14 cellular contexts compared by ENCODE assay signal in the genomic region with DNA sequence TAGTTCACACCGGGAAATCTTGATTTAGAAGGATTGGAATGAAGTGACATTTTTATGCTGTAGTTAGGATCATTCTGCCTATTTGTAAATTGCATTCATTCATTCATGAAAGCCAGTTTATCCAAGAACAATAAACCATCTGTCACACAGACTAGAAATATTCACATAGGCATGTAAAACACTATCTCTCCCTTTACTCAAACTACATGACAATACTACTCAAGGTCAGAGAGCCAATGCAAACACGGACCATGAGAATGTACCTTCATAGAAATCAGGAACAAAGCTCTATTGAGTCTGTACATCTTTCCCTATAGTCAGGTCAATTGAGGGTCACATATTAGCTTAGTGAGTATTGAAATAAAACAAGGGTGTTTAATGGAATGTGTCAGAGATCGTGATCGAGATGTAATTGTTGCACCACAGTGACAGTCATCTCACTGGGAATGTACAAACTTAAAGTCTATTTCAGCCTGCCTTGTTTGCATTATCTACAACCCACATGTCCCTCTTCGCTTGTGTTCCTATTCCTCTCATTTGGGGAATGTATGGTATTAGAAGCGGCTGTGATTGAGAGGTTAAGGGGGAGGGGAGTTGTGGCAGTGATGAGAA.
A peak's percentile ranks its signal among the peaks of the same experiment; 100 is the strongest.
DNase-seq lines count a peak whose midpoint lies in the region; FAIRE-seq and TF ChIP-seq lines count a peak whose summit lies in the region.
"Had no signal": no experiment of that assay in that cellular context is flagged by ENCODE, and none has a peak within 500 bp of the region (broad histone marks: within the 10 kb centered on the region; RNA-seq: fewer than 3 reads in every experiment).

No MANE protein-coding gene starts in this region.

- TF ChIP-seq CTCF in fibroblast of the aortic adventitia (IDR thresholded peaks at IDR 0.05; ENCODE audit: insufficient read depth, low read length) = no peak
- no peak for TF ChIP-seq CTCF in tibial nerve (IDR thresholded peaks at IDR 0.05)

- H3K27ac ChIP-seq in tibial nerve = peak overlapping the region; percentile 80 to 96 (median 92)
- H3K27ac ChIP-seq: BLaER1, colonic mucosa, foreskin keratinocyte, parathyroid adenoma had no signal

- peak overlapping the region; percentile 86 for H3K9ac ChIP-seq in adipocyte (ENCODE audit: low read length)
- H3K9ac ChIP-seq: BLaER1, parathyroid adenoma had no signal

- DNase-seq in H54 (ENCODE audit: insufficient read length, low spot score) (no peak), adipocyte (ENCODE audit: low read depth) (peak; percentile 60), fibroblast of the aortic adventitia (ENCODE audit: low read depth) (peak; percentile 60), tibial nerve (ENCODE audit: low spot score in 2 of 2) (no peak), NCI-H82 treated with DMSO at 0.1 percent for 48 hours (lab: John Stamatoyannopoulos, UW; ENCODE audit: unreplicated experiment) (no peak), T1000 (lab: John Stamatoyannopoulos, UW) (no peak), DMS53 treated with DMSO at 0.1 percent for 48 hours (lab: John Stamatoyannopoulos, UW; ENCODE audit: unreplicated experiment) (no peak), OCI-M1 (lab: John Stamatoyannopoulos, UW) (no peak)
- DNase-seq: activated CD8-positive, alpha-beta memory T cell treated with anti-CD3 and anti-CD28 coated beads, Interleukin-2, amount 50 U/mL, for 48 hours; colonic mucosa; foreskin keratinocyte; NCI-H2171 had no signal

- no peaks in the 10 kb centered on the region for H3K36me3 ChIP-seq in adipocyte (ENCODE audit: control insufficient read depth, insufficient read depth, low read length, severe bottlenecking)
- H3K36me3 ChIP-seq in tibial nerve = no peaks in the 10 kb centered on the region
- H3K36me3 ChIP-seq: BLaER1, colonic mucosa had no signal

- H3K4me1 ChIP-seq in adipocyte (ENCODE audit: control insufficient read depth, insufficient read depth, low read length) (peaks cover 56% of the 10 kb centered on the region), tibial nerve (peaks cover 0 to 59% (median 42%) of the 10 kb centered on the region in 4 donors)
- H3K4me1 ChIP-seq: colonic mucosa, parathyroid adenoma had no signal

- H3K27me3 ChIP-seq in adipocyte (replicated peaks; ENCODE audit: control insufficient read depth, insufficient read depth, low read length) (no peaks in the 10 kb centered on the region), tibial nerve (no peaks in the 10 kb centered on the region)
- H3K27me3 ChIP-seq: BLaER1, colonic mucosa, foreskin keratinocyte had no signal

- TF ChIP-seq EP300 in tibial nerve (IDR thresholded peaks at IDR 0.05) = no peak

- FAIRE-seq in H54 (lab: Jason Lieb, UNC) = peak; percentile 38

- H3K9me3 ChIP-seq in adipocyte (ENCODE audit: control insufficient read depth, low read length) (peaks cover 24% of the 10 kb centered on the region), tibial nerve (no peaks in the 10 kb centered on the region)
- H3K9me3 ChIP-seq: colonic mucosa had no signal

- TF ChIP-seq POLR2A in H54 (IDR thresholded peaks at IDR 0.05; ENCODE audit: low read depth, low read length) (no peak), tibial nerve (IDR thresholded peaks at IDR 0.05) (no peak)

- 54 to 59% methylated on average over 6 of the region's 6 CpGs for WGBS in tibial nerve, 2 donors

- peak overlapping the region; percentile 64 for H3K4me3 ChIP-seq in adipocyte (ENCODE audit: low read length)
- H3K4me3 ChIP-seq in fibroblast of the aortic adventitia (ENCODE audit: low read depth, low read length) = no peak overlapping the region
- H3K4me3 ChIP-seq in tibial nerve = no peak overlapping the region
- H3K4me3 ChIP-seq: BLaER1, colonic mucosa had no signal

Comparison
In these comparisons a context has a peak if more than half of its experiments do, and no peak if none do; other contexts are left out.
1. DNase-seq: peak in adipocyte (single experiment) and fibroblast of the aortic adventitia (single experiment); none in H54 (single experiment), tibial nerve (0 of 2), NCI-H82 treated with DMSO at 0.1 percent for 48 hours (single experiment), T1000 (single experiment), DMS53 treated with DMSO at 0.1 percent for 48 hours (single experiment) and OCI-M1 (single experiment).